8 cellular contexts compared by ENCODE assay signal in genomic region chr6:131628726-131629125, GRCh38. TPM values are rescaled to one million over a fixed set of nuclear protein-coding genes. Genes with fewer than 3 reads are reported as not detected.
DNase-seq lines count a peak whose midpoint lies in the region; ATAC-seq and TF ChIP-seq lines count a peak whose summit lies in the region.

No MANE protein-coding gene starts in this region.

- CTCF ChIA-PET in MCF 10A (lab: Yijun Ruan, JAX) = interaction anchor here (0.6 to 2.5 kb wide), 36 partner anchors 8 to 1879 kb away, joined by 3 to 34 read pairs (median 5); partner anchors contain the start of gene ENPP3

- peak overlapping the region; percentile 84 for H2AFZ ChIP-seq in ACC112 (ENCODE audit: low read length, unreplicated experiment)
- H2AFZ ChIP-seq in KMS-11 (ENCODE audit: low read depth) = peak overlapping the region; percentile 75

- DNase-seq in MCF 10A (ENCODE audit: unreplicated experiment) = no peak
- DNase-seq in RPMI8226 = no peak
- DNase-seq in NCI-H2196 treated with DMSO at 0.1 percent for 48 hours (lab: John Stamatoyannopoulos, UW; ENCODE audit: unreplicated experiment) = no peak
- DNase-seq in amniotic stem cell (lab: John Stamatoyannopoulos, UW) = no peak

- peak overlapping the region; percentile 36 for H3K4me2 ChIP-seq in KMS-11

- H3K4me3 ChIP-seq in ACC112 (ENCODE audit: low read depth, low read length) = peak overlapping the region; percentile 93
- no peak overlapping the region for H3K4me3 ChIP-seq in KMS-11 (IDR thresholded peaks at IDR 0.05; ENCODE audit: insufficient read depth, low read depth, low read length)

- peaks cover 28% of the 10 kb centered on the region for H3K36me3 Mint-ChIP-seq in MCF 10A (ENCODE audit: insufficient read depth, unreplicated experiment)
- peaks cover 8% of the 10 kb centered on the region for H3K36me3 Mint-ChIP-seq in nephron (ENCODE audit: low read depth)

- H3K9me3 Mint-ChIP-seq in MCF 10A (ENCODE audit: unreplicated experiment) (no peaks in the 10 kb centered on the region), nephron (no peaks in the 10 kb centered on the region)

- H3K4me1 ChIP-seq in ACC112 (ENCODE audit: control insufficient read depth, insufficient read depth, low read length, unreplicated experiment) (peaks cover 5% of the 10 kb centered on the region), KMS-11 (ENCODE audit: low read depth, poor library complexity, severe bottlenecking) (peaks cover 20% of the 10 kb centered on the region)

- peak overlapping the region; percentile 96 for H3K27ac Mint-ChIP-seq in MCF 10A (ENCODE audit: low read depth, unreplicated experiment)
- peak overlapping the region; percentile 86 to 95 (median 94) for H3K27ac Mint-ChIP-seq in nephron

- H3K27me3 Mint-ChIP-seq in MCF 10A (ENCODE audit: insufficient read depth, unreplicated experiment) = no peaks in the 10 kb centered on the region
- H3K27me3 Mint-ChIP-seq in nephron (ENCODE audit: low read depth) = no peaks in the 10 kb centered on the region

- H3K27ac ChIP-seq in ACC112 (ENCODE audit: low read depth, low read length) = no peak overlapping the region
- H3K27ac ChIP-seq in KMS-11 = no peak overlapping the region

- H3K4me1 Mint-ChIP-seq in MCF 10A (ENCODE audit: insufficient read depth, unreplicated experiment) (peaks cover 13% of the 10 kb centered on the region), nephron (peaks cover 19% of the 10 kb centered on the region)

- no peak for ATAC-seq in HG03039 (IDR thresholded peaks at IDR 0.05; ENCODE audit: unreplicated experiment)

- no TSS peak for BruUV-seq in MCF 10A (replicated peaks; lab: Mats Ljungman, UMichigan)

- no peak overlapping the region for H3K9ac ChIP-seq in KMS-11

- TF ChIP-seq CTCF in KMS-11 (conservative IDR thresholded peaks at IDR 0.05; ENCODE audit: low read depth, low read length) (no peak), MCF 10A (IDR thresholded peaks at IDR 0.05; ENCODE audit: unreplicated experiment) (no peak), nephron (IDR thresholded peaks at IDR 0.05; ENCODE audit: unreplicated experiment in 3 of 3) (no peak)

- H3K27me3 ChIP-seq in ACC112 (ENCODE audit: insufficient read depth, low read length) = no peaks in the 10 kb centered on the region; the same call in 1 of the 2 replicates
- H3K27me3 ChIP-seq in KMS-11 (ENCODE audit: insufficient read depth, low read depth) = no peaks in the 10 kb centered on the region

- H3K4me3 Mint-ChIP-seq in MCF 10A (ENCODE audit: unreplicated experiment) (peak overlapping the region; percentile 93), nephron (peak overlapping the region; percentile 97 to 99 (median 99))

- H3K36me3 ChIP-seq in ACC112 (ENCODE audit: insufficient read depth, low read length) (peaks cover 10% of the 10 kb centered on the region), KMS-11 (ENCODE audit: insufficient read depth) (no peaks in the 10 kb centered on the region)

- H4K20me1 ChIP-seq in KMS-11 (ENCODE audit: insufficient read depth) = no peaks in the 10 kb centered on the region

- H3K79me2 ChIP-seq in ACC112 (ENCODE audit: control insufficient read depth, insufficient read depth, low read length, unreplicated experiment) (peaks cover 20% of the 10 kb centered on the region), KMS-11 (ENCODE audit: insufficient read depth, low read depth) (peaks cover 16% of the 10 kb centered on the region; the same call in 1 of the 2 replicates)

- intact Hi-C loops in MCF 10A (cut with micrococcal nuclease) = no loop called here

- POLR2A ChIA-PET in MCF 10A (lab: Yijun Ruan, JAX) = interaction anchor here (0.6 to 2.1 kb wide), 9 partner anchors 7 to 527 kb away, joined by 3 to 7 read pairs (median 5); no protein-coding TSS in a partner anchor

RNA-seq across cellular contexts. Expression of gene MED23, which starts 0.7 kb away (rescaled TPM):
- total RNA-seq in MCF 10A (2022) = 20.6 and 25.0 TPM in 2 replicates

RNA-seq across cellular contexts. Expression of gene ENPP3, which starts 8.4 kb away (rescaled TPM):
- total RNA-seq in MCF 10A (2022) = not detected in 2 replicates

RNA-seq across cellular contexts. Expression of gene ARG1, which starts 55.7 kb away (rescaled TPM):
- total RNA-seq in MCF 10A (2022) = not detected in 2 replicates
